Comparison of ENCODE assay signal across 13 cellular contexts in genomic region chr4:82367438-82368097, GRCh38. TPM values are rescaled to one million over a fixed set of nuclear protein-coding genes. Genes with fewer than 3 reads are reported as not detected.
DNase-seq lines count a peak whose midpoint lies in the region; ATAC-seq lines count a peak whose summit lies in the region.
"Had no signal": no experiment of that assay in that cellular context is flagged by ENCODE, and none has a peak within 500 bp of the region (broad histone marks: within the 10 kb centered on the region; RNA-seq: fewer than 3 reads in every experiment).

No MANE protein-coding gene starts in this region.

- H3K27me3 ChIP-seq in CD4-positive, alpha-beta memory T cell (ENCODE audit: insufficient read depth, low read length) = no peaks in the 10 kb centered on the region
- H3K27me3 ChIP-seq in naive thymus-derived CD4-positive, alpha-beta T cell (ENCODE audit: control insufficient read depth in 2 of 2, insufficient read depth in 2 of 2, low read length in 2 of 2) = no peaks in the 10 kb centered on the region
- H3K27me3 ChIP-seq: colonic mucosa, foreskin keratinocyte had no signal

- peak overlapping the region in 6 of 7 donors; percentile 29 to 99 (median 47) for H3K27ac Mint-ChIP-seq in CD4-positive, alpha-beta memory T cell
- H3K27ac Mint-ChIP-seq in IgD-negative memory B cell = peak overlapping the region; percentile 31 to 51 (median 35)
- H3K27ac Mint-ChIP-seq in activated naive CD4-positive, alpha-beta T cell treated with anti-CD3 and anti-CD28 coated beads, Interleukin-2, amount 50 U/mL, for 72 hours = peak overlapping the region in 1 of 2 donors; percentile 45
- H3K27ac Mint-ChIP-seq in naive thymus-derived CD4-positive, alpha-beta T cell = peak overlapping the region in 8 of 9 donors; percentile 2 to 83 (median 37)

- H3K9me3 ChIP-seq in CD4-positive, alpha-beta memory T cell (ENCODE audit: control insufficient read depth in 1 of 2, low read length in 2 of 2) = no peaks in the 10 kb centered on the region
- no peaks in the 10 kb centered on the region for H3K9me3 ChIP-seq in naive thymus-derived CD4-positive, alpha-beta T cell (ENCODE audit: control insufficient read depth in 2 of 3, low read length in 3 of 3)
- H3K9me3 ChIP-seq: colonic mucosa had no signal

- H3K9me3 Mint-ChIP-seq in CD4-positive, alpha-beta memory T cell = no peaks in the 10 kb centered on the region
- no peaks in the 10 kb centered on the region for H3K9me3 Mint-ChIP-seq in IgD-negative memory B cell
- no peaks in the 10 kb centered on the region for H3K9me3 Mint-ChIP-seq in activated naive CD4-positive, alpha-beta T cell treated with anti-CD3 and anti-CD28 coated beads, Interleukin-2, amount 50 U/mL, for 72 hours
- no peaks in the 10 kb centered on the region for H3K9me3 Mint-ChIP-seq in naive thymus-derived CD4-positive, alpha-beta T cell

- H3K4me1 Mint-ChIP-seq in CD4-positive, alpha-beta memory T cell = peaks cover 58 to 94% (median 78%) of the 10 kb centered on the region in 4 donors
- H3K4me1 Mint-ChIP-seq in IgD-negative memory B cell = peaks cover 61 to 79% (median 61%) of the 10 kb centered on the region in 3 donors
- H3K4me1 Mint-ChIP-seq in naive thymus-derived CD4-positive, alpha-beta T cell = peaks cover 58 to 91% (median 84%) of the 10 kb centered on the region in 7 donors

- CTCF ChIA-PET in CD4-positive, alpha-beta memory T cell (lab: Charles Lee; ENCODE audit: partially characterized antibody) = interaction anchor here (3.0 kb wide), 1 partner anchor 61 kb away, joined by 15 read pairs; the partner anchor contains the start of gene HNRNPDL
- CTCF ChIA-PET in naive thymus-derived CD4-positive, alpha-beta T cell (lab: Charles Lee) = interaction anchor here (0.7 kb wide), 1 partner anchor 113 kb away, joined by 4 read pairs; no protein-coding TSS in a partner anchor

- H3K36me3 ChIP-seq in CD4-positive, alpha-beta memory T cell (ENCODE audit: insufficient read depth, low read length) = no peaks in the 10 kb centered on the region
- peaks cover 0 to 21% (median 9%) of the 10 kb centered on the region in 3 experiments for H3K36me3 ChIP-seq in naive thymus-derived CD4-positive, alpha-beta T cell (ENCODE audit: control insufficient read depth in 2 of 3, insufficient read depth in 3 of 3, low read length in 3 of 3)
- H3K36me3 ChIP-seq: colonic mucosa had no signal

- peak; percentile 29 to 42 for ATAC-seq in activated naive CD4-positive, alpha-beta T cell treated with anti-CD3 and anti-CD28 coated beads, Interleukin-2, amount 50 U/mL, for 72 hours
- ATAC-seq in naive thymus-derived CD4-positive, alpha-beta T cell = no peak
- ATAC-seq in GM18502 (IDR thresholded peaks at IDR 0.05; ENCODE audit: poor library complexity, unreplicated experiment) = no peak
- ATAC-seq in sciatic nerve = no peak
- ATAC-seq: foreskin keratinocyte had no signal

- H3K27me3 Mint-ChIP-seq in CD4-positive, alpha-beta memory T cell = no peaks in the 10 kb centered on the region
- H3K27me3 Mint-ChIP-seq in IgD-negative memory B cell = no peaks in the 10 kb centered on the region
- H3K27me3 Mint-ChIP-seq in naive thymus-derived CD4-positive, alpha-beta T cell = no peaks in the 10 kb centered on the region

- peaks cover 31 to 69% of the 10 kb centered on the region in 2 donors for H3K36me3 Mint-ChIP-seq in CD4-positive, alpha-beta memory T cell
- no peaks in the 10 kb centered on the region for H3K36me3 Mint-ChIP-seq in IgD-negative memory B cell
- H3K36me3 Mint-ChIP-seq in activated naive CD4-positive, alpha-beta T cell treated with anti-CD3 and anti-CD28 coated beads, Interleukin-2, amount 50 U/mL, for 72 hours = peaks cover 29 to 54% of the 10 kb centered on the region in 2 donors
- peaks cover 0 to 39% (median 15%) of the 10 kb centered on the region in 5 donors for H3K36me3 Mint-ChIP-seq in naive thymus-derived CD4-positive, alpha-beta T cell

- H3K4me3 ChIP-seq in CD4-positive, alpha-beta memory T cell (ENCODE audit: low read length in 2 of 2) = no peak overlapping the region
- no peak overlapping the region for H3K4me3 ChIP-seq in naive thymus-derived CD4-positive, alpha-beta T cell (ENCODE audit: low read length)
- H3K4me3 ChIP-seq: colonic mucosa, GM23248 had no signal

- H3K4me1 ChIP-seq in CD4-positive, alpha-beta memory T cell (ENCODE audit: insufficient read depth, low read length) = peaks cover 96% of the 10 kb centered on the region
- H3K4me1 ChIP-seq in naive thymus-derived CD4-positive, alpha-beta T cell (ENCODE audit: control insufficient read depth in 2 of 2, insufficient read depth in 2 of 2, low read length in 2 of 2) = peaks cover 66 to 67% of the 10 kb centered on the region in 2 donors

- H3K27ac ChIP-seq in CD4-positive, alpha-beta memory T cell (ENCODE audit: low read depth, low read length) = peak overlapping the region; percentile 27
- peak overlapping the region; percentile 43 for H3K27ac ChIP-seq in naive thymus-derived CD4-positive, alpha-beta T cell (ENCODE audit: low read depth, low read length)
- H3K27ac ChIP-seq: colonic mucosa, foreskin keratinocyte, GM23248 had no signal

- POLR2A ChIA-PET in CD4-positive, alpha-beta memory T cell (lab: Charles Lee; ENCODE audit: partially characterized antibody) = interaction anchor here (1.9 kb wide), 1 partner anchor 62 kb away, joined by 9 read pairs; the partner anchor contains the start of gene HNRNPDL
- POLR2A ChIA-PET in naive thymus-derived CD4-positive, alpha-beta T cell (lab: Charles Lee) = interaction anchor here (1.1 to 2.0 kb wide), 2 partner anchors 60 to 62 kb away, joined by 4 to 10 read pairs; partner anchors contain the start of gene HNRNPDL

- H3K4me3 Mint-ChIP-seq in CD4-positive, alpha-beta memory T cell = peak overlapping the region in 7 of 8 donors; percentile 13 to 89 (median 40)
- H3K4me3 Mint-ChIP-seq in IgD-negative memory B cell = peak overlapping the region in 3 of 4 donors; percentile 1 to 81 (median 44)
- H3K4me3 Mint-ChIP-seq in naive thymus-derived CD4-positive, alpha-beta T cell = peak overlapping the region; percentile 8 to 100 (median 68)

- no peak for DNase-seq in CD4-positive, alpha-beta memory T cell
- no peak for DNase-seq in activated naive CD4-positive, alpha-beta T cell treated with anti-CD3 and anti-CD28 coated beads, Interleukin-2, amount 50 U/mL, for 72 hours (ENCODE audit: low spot score in 2 of 2)
- DNase-seq in naive thymus-derived CD4-positive, alpha-beta T cell = no peak
- DNase-seq in SIG-M5 (lab: John Stamatoyannopoulos, UW) = no peak
- no peak for DNase-seq in cortex of kidney (lab: John Stamatoyannopoulos, UW)
- DNase-seq in sciatic nerve (ENCODE audit: low spot score) = no peak
- DNase-seq: colonic mucosa, foreskin keratinocyte, GM23248, NCI-H1930, T1000 had no signal

- intact Hi-C loops in CD4-positive, alpha-beta memory T cell (cut with micrococcal nuclease) = no loop called here
- intact Hi-C loops in naive thymus-derived CD4-positive, alpha-beta T cell (cut with micrococcal nuclease) = loop anchor here in 1 of 2 donors (10.0 kb wide), 1 partner anchor 523 kb away; no protein-coding TSS in a partner anchor
- intact Hi-C loops in sciatic nerve (cut with DNase I) = no loop called here

RNA-seq across cellular contexts. Expression of gene HNRNPD, which starts 6.2 kb away (rescaled TPM):
- total RNA-seq in CD4-positive, alpha-beta memory T cell = 100 to 1,000 TPM; 234 to 247 TPM
- polyA plus RNA-seq in CD4-positive, alpha-beta memory T cell = 100 to 1,000 TPM; 158 to 268 TPM
- 233 TPM for polyA plus RNA-seq in IgD-negative memory B cell
- 100 to 1,000 TPM; 260 to 462 TPM for total RNA-seq in activated naive CD4-positive, alpha-beta T cell treated with anti-CD3 and anti-CD28 coated beads, Interleukin-2, amount 50 U/mL, for 72 hours
- total RNA-seq in naive thymus-derived CD4-positive, alpha-beta T cell = 100 to 1,000 TPM; 200 to 355 (median 238) TPM
- 100 to 1,000 TPM; 249 to 315 TPM for polyA plus RNA-seq in naive thymus-derived CD4-positive, alpha-beta T cell
- 160 TPM for total RNA-seq in sciatic nerve

Comparison
In these comparisons a context has a peak if more than half of its experiments do, and no peak if none do; other contexts are left out.
1. ATAC-seq: peak in activated naive CD4-positive, alpha-beta T cell treated with anti-CD3 and anti-CD28 coated beads, Interleukin-2, amount 50 U/mL, for 72 hours (2 of 2); none in naive thymus-derived CD4-positive, alpha-beta T cell (single experiment), GM18502 (single experiment) and sciatic nerve (single experiment).
2. Peak in every context shown above with its lines, with median percentiles within 50 percentile points of each other: H3K4me3 Mint-ChIP-seq.